9 cellular contexts compared by ENCODE assay signal in the genomic region with DNA sequence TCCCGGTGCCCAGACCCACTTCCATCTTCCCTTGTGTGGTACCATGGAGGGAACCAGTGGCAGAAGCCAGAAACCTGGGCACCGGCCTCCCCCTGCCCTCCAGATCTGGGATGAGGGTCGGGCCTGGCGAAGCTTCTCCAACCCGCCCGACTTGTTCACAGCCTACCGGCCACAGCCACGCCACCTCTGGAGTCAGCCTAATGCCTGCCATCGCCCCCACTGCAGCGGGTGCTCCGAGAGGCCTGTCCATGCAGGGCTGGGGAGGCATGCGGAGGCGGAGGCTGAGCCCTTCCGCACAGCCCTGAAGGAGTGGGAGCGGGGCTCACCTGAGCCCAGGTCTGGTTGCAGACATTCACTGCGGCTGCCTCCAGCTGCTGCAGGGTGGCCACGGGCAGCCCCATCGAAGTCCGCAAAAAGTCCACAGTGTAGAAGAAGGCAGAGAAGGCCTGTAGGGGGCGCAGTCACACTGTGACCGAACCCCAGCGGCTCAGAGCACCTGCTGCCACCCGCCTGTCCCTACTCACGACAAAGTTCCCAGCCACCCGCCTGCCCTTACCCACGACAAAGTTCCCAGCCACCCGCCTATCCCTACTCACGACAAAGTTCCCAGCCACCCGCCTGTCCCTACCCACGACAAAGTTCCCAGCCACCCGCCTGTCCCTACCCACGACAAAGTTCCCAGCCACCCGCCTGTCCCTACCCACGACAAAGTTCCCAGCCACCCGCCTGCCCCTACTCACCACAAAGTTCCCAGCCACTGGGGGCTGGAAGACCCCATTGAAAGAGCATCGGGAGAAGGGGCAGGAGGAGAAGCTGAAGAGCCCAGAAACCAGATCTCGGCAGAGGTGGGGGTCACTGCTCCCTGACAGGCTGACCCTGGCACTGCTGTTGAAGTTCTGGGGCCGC. TPM values are rescaled to one million over a fixed set of nuclear protein-coding genes. Genes with fewer than 3 reads are reported as not detected.
DNase-seq lines count a peak whose midpoint lies in the region; ATAC-seq and TF ChIP-seq lines count a peak whose summit lies in the region.
"Had no signal": no experiment of that assay in that cellular context is flagged by ENCODE, and none has a peak within 500 bp of the region (broad histone marks: within the 10 kb centered on the region; RNA-seq: fewer than 3 reads in every experiment).

No MANE protein-coding gene starts in this region.

- 48 to 60% (median 50%) methylated on average over 21 to 38 of the region's 38 CpGs for WGBS in heart left ventricle, 4 donors
- WGBS in esophagus squamous epithelium, 2 donors: 66% methylated on average over 15 of the region's 38 CpGs; no CpG with 5 or more reads in 1 of the 2 donors

- TF ChIP-seq POLR2A in heart left ventricle (IDR thresholded peaks at IDR 0.05) (no peak), esophagus squamous epithelium (IDR thresholded peaks at IDR 0.05) (no peak)

- H3K36me3 ChIP-seq in heart left ventricle: no peaks in the 10 kb centered on the region
- H3K36me3 ChIP-seq in esophagus squamous epithelium: no peaks in the 10 kb centered on the region

- no peaks in the 10 kb centered on the region for H3K36me3 Mint-ChIP-seq in progenitor cell of endocrine pancreas (ENCODE audit: insufficient read depth)
- H3K36me3 Mint-ChIP-seq: activated naive CD4-positive, alpha-beta T cell treated with anti-CD3 and anti-CD28 coated beads, Interleukin-2, amount 50 U/mL, for 24 hours had no signal

- no peak overlapping the region for H3K27ac Mint-ChIP-seq in progenitor cell of endocrine pancreas
- H3K27ac Mint-ChIP-seq: activated naive CD4-positive, alpha-beta T cell treated with anti-CD3 and anti-CD28 coated beads, Interleukin-2, amount 50 U/mL, for 24 hours had no signal

- no peaks in the 10 kb centered on the region for H3K9me3 ChIP-seq in heart left ventricle
- no peaks in the 10 kb centered on the region for H3K9me3 ChIP-seq in esophagus squamous epithelium

- H3K9me3 Mint-ChIP-seq in progenitor cell of endocrine pancreas (ENCODE audit: low read depth): no peaks in the 10 kb centered on the region
- H3K9me3 Mint-ChIP-seq: activated naive CD4-positive, alpha-beta T cell treated with anti-CD3 and anti-CD28 coated beads, Interleukin-2, amount 50 U/mL, for 24 hours had no signal

- TF ChIP-seq CTCF in heart left ventricle (IDR thresholded peaks at IDR 0.05) (peak; percentile 29 to 65 (median 50)), esophagus squamous epithelium (IDR thresholded peaks at IDR 0.05) (peak in 5 of 6 experiments; percentile 33 to 64 (median 52)), progenitor cell of endocrine pancreas (IDR thresholded peaks at IDR 0.05; ENCODE audit: unreplicated experiment) (peak; percentile 63)

- H3K4me3 Mint-ChIP-seq in progenitor cell of endocrine pancreas (ENCODE audit: low read depth): no peak overlapping the region
- H3K4me3 Mint-ChIP-seq: activated naive CD4-positive, alpha-beta T cell treated with anti-CD3 and anti-CD28 coated beads, Interleukin-2, amount 50 U/mL, for 24 hours had no signal

- intact Hi-C loops in heart left ventricle (cut with DNase I) (loop anchor here in 3 of 10 donors (2.0 kb wide), 2 partner anchors 15 to 17 kb away; no protein-coding TSS in a partner anchor), cardiac septum (cut with DNase I) (no loop called here), esophagus squamous epithelium (cut with DNase I) (loop anchor here (5.0 kb wide), 1 partner anchor 262 kb away; no protein-coding TSS in a partner anchor)

- DNase-seq in heart left ventricle: peak in 2 of 5 donors; percentile 66 to 67
- no peak for DNase-seq in cardiac septum (ENCODE audit: low spot score)
- DNase-seq in NCI-H2171 treated with DMSO at 0.1 percent for 48 hours (lab: John Stamatoyannopoulos, UW): peak; percentile 57
- peak; percentile 41 to 47 for DNase-seq in activated CD4-positive, alpha-beta T cell treated with anti-CD3 and anti-CD28 coated beads, Interleukin-2, amount 50 U/mL, for 4 hours
- no peak for DNase-seq in esophagus squamous epithelium (lab: John Stamatoyannopoulos, UW)
- DNase-seq in progenitor cell of endocrine pancreas (ENCODE audit: low spot score, unreplicated experiment): peak; percentile 49

- peaks cover 8 to 50% (median 32%) of the 10 kb centered on the region in 12 donors for H3K4me1 ChIP-seq in heart left ventricle
- H3K4me1 ChIP-seq in esophagus squamous epithelium: peaks cover 29 to 63% (median 45%) of the 10 kb centered on the region in 3 donors

- peaks cover 39% of the 10 kb centered on the region for H3K27me3 Mint-ChIP-seq in progenitor cell of endocrine pancreas

- H3K27me3 ChIP-seq in heart left ventricle (peaks cover 5 to 84% (median 47%) of the 10 kb centered on the region in 9 donors), esophagus squamous epithelium (peaks cover 0 to 99% (median 23%) of the 10 kb centered on the region in 4 donors)

- H3K27ac ChIP-seq in heart left ventricle: no peak overlapping the region
- no peak overlapping the region for H3K27ac ChIP-seq in esophagus squamous epithelium

- no peak overlapping the region for H3K4me3 ChIP-seq in heart left ventricle
- no peak overlapping the region for H3K4me3 ChIP-seq in esophagus squamous epithelium

- peaks cover 4% of the 10 kb centered on the region for H3K4me1 Mint-ChIP-seq in progenitor cell of endocrine pancreas (ENCODE audit: low read depth)

- ATAC-seq in heart left ventricle: peak; percentile 4 to 28 (median 14)
- ATAC-seq in GM19324 (IDR thresholded peaks at IDR 0.05; ENCODE audit: low FRiP score, unreplicated experiment): no peak
- no peak for ATAC-seq in GM18907 (IDR thresholded peaks at IDR 0.05; ENCODE audit: unreplicated experiment)

RNA-seq across cellular contexts. Expression of gene NPDC1, which starts 3.8 kb away (rescaled TPM):
- total RNA-seq in heart left ventricle (100 to 1,000 TPM in 1 of 9 donors, 10 to 100 TPM in 8; 45.1 to 114 (median 55.1) TPM), cardiac septum (96.4 TPM), esophagus squamous epithelium (10 to 100 TPM; 11.9 to 45.2 (median 20.3) TPM), progenitor cell of endocrine pancreas (62.0 and 73.2 TPM in 2 replicates)
- 10 to 100 TPM; 38.4 to 71.7 TPM for polyA plus RNA-seq in heart left ventricle

RNA-seq across cellular contexts. Expression of gene ENTPD2, which starts 4.1 kb away (rescaled TPM):
- total RNA-seq in heart left ventricle: 1 to 10 TPM in 8 of 9 donors, under 1 TPM in 1; 0.85 to 2.9 (median 1.2) TPM
- polyA plus RNA-seq in heart left ventricle: 1 to 10 TPM in 1 of 2 donors, under 1 TPM in 1; 0.50 to 1.2 TPM
- total RNA-seq in cardiac septum: 0.92 TPM
- 1 to 10 TPM in 2 of 4 donors, under 1 TPM in 2; 0.47 to 1.3 (median 0.86) TPM for total RNA-seq in esophagus squamous epithelium
- 0.19 and 0.51 TPM in 2 replicates for total RNA-seq in progenitor cell of endocrine pancreas

RNA-seq across cellular contexts. Expression of gene FUT7, which starts 17.9 kb away (rescaled TPM):
- under 1 TPM in 2 of 9 donors, not detected in 7; 0.15 to 0.48 TPM for total RNA-seq in heart left ventricle
- under 1 TPM in 1 of 2 donors, not detected in 1; 0.17 TPM for polyA plus RNA-seq in heart left ventricle
- 0.22 TPM for total RNA-seq in cardiac septum
- total RNA-seq in esophagus squamous epithelium: under 1 TPM in 3 of 4 donors, not detected in 1; 0.13 to 0.38 (median 0.21) TPM
- not detected in 2 replicates for total RNA-seq in progenitor cell of endocrine pancreas

RNA-seq across cellular contexts. Expression of gene SAPCD2, which starts 20.6 kb away (rescaled TPM):
- 1 to 10 TPM in 1 of 9 donors, under 1 TPM in 8; 0.09 to 2.0 (median 0.20) TPM for total RNA-seq in heart left ventricle
- polyA plus RNA-seq in heart left ventricle: under 1 TPM; 0.15 to 0.22 TPM
- total RNA-seq in cardiac septum: 0.11 TPM
- total RNA-seq in esophagus squamous epithelium: 10 to 100 TPM in 3 of 4 donors, 1 to 10 TPM in 1; 8.2 to 21.2 (median 14.7) TPM
- total RNA-seq in progenitor cell of endocrine pancreas: 15.1 and 15.3 TPM in 2 replicates

RNA-seq across cellular contexts. Expression of gene ABCA2, which starts 21.8 kb away (rescaled TPM):
- 10 to 100 TPM; 19.1 to 44.3 (median 33.4) TPM for total RNA-seq in heart left ventricle
- 10 to 100 TPM; 13.1 to 30.6 TPM for polyA plus RNA-seq in heart left ventricle
- 41.5 TPM for total RNA-seq in cardiac septum
- 10 to 100 TPM in 2 of 4 donors, 1 to 10 TPM in 2; 3.5 to 14.7 (median 7.6) TPM for total RNA-seq in esophagus squamous epithelium
- 26.4 and 30.1 TPM in 2 replicates for total RNA-seq in progenitor cell of endocrine pancreas

Comparison
In these comparisons a context has a peak if more than half of its experiments do, and no peak if none do; other contexts are left out.
1. ATAC-seq: peak in heart left ventricle (4 of 4); none in GM19324 (single experiment) and GM18907 (single experiment).
2. DNase-seq: peak in NCI-H2171 treated with DMSO at 0.1 percent for 48 hours (single experiment), activated CD4-positive, alpha-beta T cell treated with anti-CD3 and anti-CD28 coated beads, Interleukin-2, amount 50 U/mL, for 4 hours (2 of 2) and progenitor cell of endocrine pancreas (single experiment); none in cardiac septum (single experiment) and esophagus squamous epithelium (single experiment).
3. Peak in every context shown above with its lines, with median percentiles within 50 percentile points of each other: CTCF ChIP-seq.